ENCODE assay signal across 7 cellular contexts in genomic region chr1:25388715-25389114, GRCh38.
A peak's percentile ranks its signal among the peaks of the same experiment; 100 is the strongest.
DNase-seq lines count a peak whose midpoint lies in the region.

No MANE protein-coding gene starts in this region.

- DNase-seq in DMS53 (lab: John Stamatoyannopoulos, UW) (peak; percentile 29), NCI-H1092 (lab: John Stamatoyannopoulos, UW) (peak; percentile 31), NCI-H187 (lab: John Stamatoyannopoulos, UW) (peak; percentile 6 to 36), NCI-H2107 treated with DMSO at 0.1 percent for 48 hours (lab: John Stamatoyannopoulos, UW; ENCODE audit: unreplicated experiment) (peak; percentile 73), NCI-H345 (lab: John Stamatoyannopoulos, UW) (peak; percentile 68), NCI-H82 (lab: John Stamatoyannopoulos, UW) (peak; percentile 38), SHP77 treated with DMSO at 0.1 percent for 48 hours (lab: John Stamatoyannopoulos, UW) (peak; percentile 67)

Comparison
In these comparisons a context has a peak if more than half of its experiments do, and no peak if none do; other contexts are left out.
1. Peak in every context shown above with its lines: DNase-seq.
2. DNase-seq: peak in every context shown above with its lines; median percentile 73 in NCI-H2107 treated with DMSO at 0.1 percent for 48 hours; 68 in NCI-H345; 67 in SHP77 treated with DMSO at 0.1 percent for 48 hours; 38 in NCI-H82; 31 in NCI-H1092; 29 in DMS53; 21 in NCI-H187.